ENCODE assay signal across 19 cellular contexts in the genomic region with DNA sequence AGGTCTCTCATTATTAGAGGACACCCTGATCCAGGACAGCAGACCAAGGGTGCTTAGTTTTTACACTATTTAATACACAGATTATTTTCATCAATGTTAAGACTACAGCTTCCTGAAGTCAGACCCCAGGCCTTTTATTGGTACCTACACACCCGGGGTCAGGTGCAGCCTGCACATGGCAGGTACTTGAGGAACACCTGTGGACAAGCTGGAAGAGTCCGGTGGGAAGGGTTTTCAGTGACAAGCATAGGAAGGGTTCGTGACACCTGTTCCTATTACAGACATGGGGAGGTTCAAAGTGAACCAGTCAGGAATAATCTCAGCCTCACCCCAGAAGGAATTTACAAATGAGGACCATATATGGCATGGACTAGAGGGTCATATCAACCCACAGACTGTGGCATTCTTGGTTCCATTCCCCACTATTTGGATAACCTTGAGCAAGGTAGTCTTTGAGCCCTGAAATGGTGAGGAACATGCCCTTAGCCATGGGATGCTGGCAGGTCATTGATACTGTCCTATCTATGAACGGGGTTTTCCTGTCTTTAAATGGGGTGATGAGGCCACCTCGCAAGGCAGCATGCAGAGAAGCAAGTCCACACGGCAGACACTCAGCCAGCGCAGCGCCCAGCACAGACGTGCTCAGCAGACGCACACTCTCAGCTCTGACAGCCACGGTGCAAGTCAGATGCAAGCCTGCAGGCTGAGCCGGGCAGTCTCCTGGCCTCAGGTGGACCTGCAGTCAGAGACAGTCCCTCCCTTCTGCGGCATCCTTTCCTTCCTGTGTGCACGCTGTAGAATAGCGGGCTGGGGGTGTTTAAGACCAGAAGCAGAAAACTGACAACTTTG.
DNase-seq lines count a peak whose midpoint lies in the region; ATAC-seq, FAIRE-seq and TF ChIP-seq lines count a peak whose summit lies in the region.
"Had no signal": no experiment of that assay in that cellular context is flagged by ENCODE, and none has a peak within 500 bp of the region (broad histone marks: within the 10 kb centered on the region; RNA-seq: fewer than 3 reads in every experiment).

No MANE protein-coding gene starts in this region.

- no peak overlapping the region for H3K27ac ChIP-seq in IMR-90 (ENCODE audit: insufficient read depth, low read length)
- no peak overlapping the region for H3K27ac ChIP-seq in H1 (ENCODE audit: low read depth, low read length)
- H3K27ac ChIP-seq in spleen = no peak overlapping the region
- H3K27ac ChIP-seq: 22Rv1 had no signal

- H2BK15ac ChIP-seq in IMR-90 (ENCODE audit: low read depth, low read length) (no peak overlapping the region), H1 (ENCODE audit: low read length) (no peak overlapping the region)

- H3K18ac ChIP-seq in IMR-90 (ENCODE audit: low read depth, low read length) = no peak overlapping the region
- peak overlapping the region; percentile 7; the same call in 1 of the 2 replicates for H3K18ac ChIP-seq in H1 (ENCODE audit: extremely low read depth, low read length)

- H4K91ac ChIP-seq in IMR-90 (ENCODE audit: insufficient read depth, low read depth, low read length) (no peak overlapping the region), H1 (replicated peaks; ENCODE audit: insufficient read length, low read length) (peak overlapping the region; percentile 86)

- POLR2A ChIA-PET in IMR-90 (lab: Charles Lee; ENCODE audit: unreplicated experiment) = no interaction called here
- POLR2A ChIA-PET in H1 (lab: Charles Lee; ENCODE audit: partially characterized antibody) = no interaction called here

- in situ Hi-C loops in IMR-90 (cut with MboI; ENCODE audit: low sequenced_read_pairs) = no loop called here

- H3K4me2 ChIP-seq in IMR-90 (ENCODE audit: low read depth, low read length) (no peak overlapping the region), H1 (ENCODE audit: insufficient read depth in 1 of 2, low read depth in 2 of 2, low read length in 2 of 2) (peak overlapping the region; percentile 44 to 55; a peak in 3 of 4 replicates)

- peak overlapping the region; percentile 91; the same call in 1 of the 2 replicates for H2BK12ac ChIP-seq in H1 (ENCODE audit: low read depth, low read length)

- no peaks in the 10 kb centered on the region for H3K9me1 ChIP-seq in IMR-90 (ENCODE audit: insufficient read depth, low read length)

- H3K4me1 ChIP-seq in IMR-90 (ENCODE audit: control insufficient read depth, insufficient read depth, low read length) (no peaks in the 10 kb centered on the region), H1 (replicated peaks in 1 of 4; ENCODE audit: control insufficient read depth in 3 of 4, insufficient read depth in 4 of 4, low read length in 3 of 4) (peaks cover 4 to 11% (median 7%) of the 10 kb centered on the region in 4 experiments; a peak in 6 of 7 replicates), spleen (no peaks in the 10 kb centered on the region)

- no peak overlapping the region for H2BK20ac ChIP-seq in IMR-90 (ENCODE audit: low read depth, low read length)
- H2BK20ac ChIP-seq in H1 (ENCODE audit: low read length) = peak overlapping the region; percentile 11; the same call in 1 of the 2 replicates

- H2AK9ac ChIP-seq in IMR-90 (replicated peaks; ENCODE audit: low read depth, low read length, poor library complexity) = peak overlapping the region; percentile 42

- TF ChIP-seq RAD21 in IMR-90 (IDR thresholded peaks at IDR 0.05; ENCODE audit: low read length) (no peak), H1 (IDR thresholded peaks at IDR 0.05 in 1 of 2, conservative IDR thresholded peaks at IDR 0.05 in 1 of 2; ENCODE audit: low read depth in 2 of 2, low read length in 2 of 2) (no peak)

- TF ChIP-seq POLR2A in IMR-90 (IDR thresholded peaks at IDR 0.05; ENCODE audit: low read depth, low read length) (no peak), H1 (IDR thresholded peaks at IDR 0.05; ENCODE audit: control extremely low read depth in 1 of 2, low read depth in 2 of 2, low read length in 2 of 2) (no peak), spleen (IDR thresholded peaks at IDR 0.05) (no peak)

- TF ChIP-seq EP300 in H1 (IDR thresholded peaks at IDR 0.05; ENCODE audit: borderline replicate concordance in 1 of 2, low read depth in 2 of 2, low read length in 2 of 2) = no peak

- H4K20me1 ChIP-seq in IMR-90 (ENCODE audit: insufficient read depth, low read length) = no peaks in the 10 kb centered on the region
- no peaks in the 10 kb centered on the region for H4K20me1 ChIP-seq in H1 (replicated peaks in 1 of 2; ENCODE audit: control insufficient read depth in 1 of 2, insufficient read depth in 2 of 2, low read length in 2 of 2)

- no peak overlapping the region for H3K23ac ChIP-seq in IMR-90 (ENCODE audit: low read depth, low read length)
- no peak overlapping the region for H3K23ac ChIP-seq in H1 (ENCODE audit: insufficient read length)

- H4K5ac ChIP-seq in IMR-90 (ENCODE audit: low read depth, low read length) = no peak overlapping the region
- no peak overlapping the region for H4K5ac ChIP-seq in H1 (ENCODE audit: insufficient read length, low read depth, low read length)

- H3K27me3 ChIP-seq in IMR-90 (ENCODE audit: control insufficient read depth, insufficient read depth, low read length) (no peaks in the 10 kb centered on the region), H1 (replicated peaks in 1 of 4; ENCODE audit: control insufficient read depth in 3 of 4, extremely low read depth in 1 of 4, insufficient read depth in 3 of 4, low read length in 3 of 4) (peaks cover 0 to 3% (median 0%) of the 10 kb centered on the region in 4 experiments; a peak in 2 of 7 replicates), spleen (replicated peaks in 1 of 7) (peaks cover 0 to 25% (median 6%) of the 10 kb centered on the region in 7 donors)

- H3K79me2 ChIP-seq in H1 (ENCODE audit: control insufficient read depth in 1 of 2, insufficient read depth in 2 of 2, low read length in 2 of 2) = no peaks in the 10 kb centered on the region

- dilution Hi-C loops in IMR-90 (cut with HindIII; ENCODE audit: low sequenced_read_pairs, unreplicated experiment) = no loop called here

- ATAC-seq in IMR-90 (ENCODE audit: low read depth) = no peak
- ATAC-seq: PC-3 had no signal

- H2AFZ ChIP-seq in IMR-90 (replicated peaks; ENCODE audit: low read length, poor library complexity) (peak overlapping the region; percentile 11), H1 (ENCODE audit: low read length) (no peak overlapping the region)

- H3K23me2 ChIP-seq in H1 (ENCODE audit: low read depth, low read length) = peaks cover 7% of the 10 kb centered on the region; the same call in 1 of the 2 replicates

- no peak for TF ChIP-seq CTCF in IMR-90 (conservative IDR thresholded peaks at IDR 0.05; ENCODE audit: low read depth, low read length)
- TF ChIP-seq CTCF in H1 (IDR thresholded peaks at IDR 0.05; ENCODE audit: control extremely low read depth in 1 of 3, insufficient read depth in 1 of 3, low read depth in 1 of 3, low read length in 3 of 3) = no peak
- no peak for TF ChIP-seq CTCF in spleen (IDR thresholded peaks at IDR 0.05 in 8 of 11, conservative IDR thresholded peaks at IDR 0.05 in 3 of 11)

- BruUV-seq in IMR-90 (replicated peaks; lab: Mats Ljungman, UMichigan) = no TSS peak

- H3K9me3 ChIP-seq in IMR-90 (ENCODE audit: control insufficient read depth, insufficient read depth, low read length) (peaks cover 26% of the 10 kb centered on the region), H1 (ENCODE audit: insufficient read depth in 2 of 2, low read depth in 1 of 2, low read length in 1 of 2) (peaks cover 0 to 14% of the 10 kb centered on the region in 2 experiments; a peak in 2 of 4 replicates), spleen (peaks cover 0 to 6% (median 0%) of the 10 kb centered on the region in 8 donors)

- intact Hi-C loops in IMR-90 (cut with micrococcal nuclease) = no loop called here
- intact Hi-C loops in spleen (cut with DNase I; ENCODE audit: low total_unique reads) = no loop called here

- H3K56ac ChIP-seq in IMR-90 (ENCODE audit: extremely low read depth, insufficient read depth, low read length) (no peak overlapping the region), H1 (replicated peaks; ENCODE audit: insufficient read length, low read depth, low read length) (no peak overlapping the region)

- no peaks in the 10 kb centered on the region for H3K79me1 ChIP-seq in IMR-90 (ENCODE audit: low read depth in 1 of 2, low read length in 2 of 2)
- no peaks in the 10 kb centered on the region for H3K79me1 ChIP-seq in H1 (ENCODE audit: low read depth, low read length)

- H2BK120ac ChIP-seq in IMR-90 (ENCODE audit: low read depth, low read length) (no peak overlapping the region), H1 (replicated peaks; ENCODE audit: low read depth, low read length) (peak overlapping the region; percentile 58)

- FAIRE-seq in H1 (lab: Jason Lieb, UNC) = no peak
- FAIRE-seq: G401.6, H54 had no signal

- H2BK5ac ChIP-seq in IMR-90 (ENCODE audit: low read depth, low read length, poor library complexity, severe bottlenecking) (no peak overlapping the region), H1 (ENCODE audit: low read depth, low read length) (peak overlapping the region; percentile 68; the same call in 1 of the 2 replicates)

- H3K36me3 ChIP-seq in IMR-90 (ENCODE audit: control insufficient read depth, insufficient read depth, low read length) (no peaks in the 10 kb centered on the region), H1 (ENCODE audit: control insufficient read depth in 2 of 4, insufficient read depth in 4 of 4, low read length in 3 of 4) (no peaks in the 10 kb centered on the region), spleen (no peaks in the 10 kb centered on the region)

- 54% methylated on average over 8 of the region's 15 CpGs; no CpG with 5 or more reads in 1 of the 2 experiments for WGBS in IMR-90 (ENCODE audit: extremely low coverage in 2 of 2, insufficient read length in 1 of 2), 2 experiments
- 80% methylated on average over 15 of the region's 15 CpGs; no CpG with 5 or more reads in 1 of the 2 experiments for WGBS in H1 (ENCODE audit: extremely low coverage in 1 of 2, insufficient coverage in 1 of 2, insufficient read length in 1 of 2, insufficient replicate concordance in 2 of 2, low coverage in 1 of 2, low lambda C conversion rate in 2 of 2, missing lambda C conversion rate in 1 of 2), 2 experiments
- WGBS in spleen, 5 donors = 78 to 82% (median 79%) methylated on average over 14 to 15 of the region's 15 CpGs

- DNase-seq in NCI-H1417 (lab: John Stamatoyannopoulos, UW) (peak; percentile 52 to 84 (median 72)), NCI-H1417 treated with DMSO at 0.1 percent for 48 hours (lab: John Stamatoyannopoulos, UW) (no peak), IMR-90 (no peak), H1 (ENCODE audit: low read depth in 1 of 2, low spot score in 2 of 2) (no peak), spleen (peak; percentile 55), SKM-1 (lab: John Stamatoyannopoulos, UW; ENCODE audit: unreplicated experiment) (no peak)
- no peak for DNase-seq in activated CD4-positive, CD25-positive, alpha-beta regulatory T cell treated with anti-CD3 and anti-CD28 coated beads, Interleukin-2, amount 50 U/mL, for 72 hours
- DNase-seq in stimulated activated CD4-positive, alpha-beta T cell treated with anti-CD3 and anti-CD28 coated beads, Interleukin-4, amount 100 ng/mL, for 24 hours = no peak
- DNase-seq: AML-193, NCI-H1092, NCI-H2171 treated with DMSO at 0.1 percent for 48 hours, NCI-H446, NCI-H774, PC-3, RPMI8226, SHP77 treated with DMSO at 0.1 percent for 48 hours had no signal

- no peak overlapping the region for H3K4me3 ChIP-seq in IMR-90 (ENCODE audit: insufficient read depth, low read depth, low read length)
- peak overlapping the region in 1 of 4 experiments; percentile 19; a peak in 1 of 8 replicates for H3K4me3 ChIP-seq in H1 (ENCODE audit: extremely low read depth in 1 of 4, insufficient read depth in 2 of 4, low read depth in 3 of 4, low read length in 4 of 4)
- no peak overlapping the region for H3K4me3 ChIP-seq in spleen

- H3K14ac ChIP-seq in IMR-90 (replicated peaks; ENCODE audit: low read depth, low read length) = no peak overlapping the region
- H3K14ac ChIP-seq in H1 (ENCODE audit: insufficient read length) = no peak overlapping the region

- H4K8ac ChIP-seq in IMR-90 (ENCODE audit: low read depth in 2 of 2, low read length in 2 of 2) = no peak overlapping the region
- H4K8ac ChIP-seq in H1 (ENCODE audit: extremely low read depth, insufficient read depth, low read length) = no peak overlapping the region

- H3K9ac ChIP-seq in IMR-90 (ENCODE audit: low read depth, low read length) (no peak overlapping the region), H1 (replicated peaks in 1 of 4; ENCODE audit: extremely low read depth in 1 of 4, low read depth in 3 of 4, low read length in 3 of 4) (no peak overlapping the region)

- H3K4ac ChIP-seq in IMR-90 (ENCODE audit: low read depth, low read length) (no peak overlapping the region), H1 (replicated peaks; ENCODE audit: insufficient read length, low read depth, low read length) (no peak overlapping the region)

- CTCF ChIA-PET in IMR-90 (lab: Yijun Ruan, JAX) = no interaction called here
- CTCF ChIA-PET in H1 (lab: Charles Lee; ENCODE audit: partially characterized antibody) = no interaction called here

- no peak overlapping the region for H2AK5ac ChIP-seq in IMR-90 (ENCODE audit: low read depth, low read length)
- H2AK5ac ChIP-seq in H1 (ENCODE audit: low read depth, low read length) = peak overlapping the region; percentile 32; the same call in 1 of the 2 replicates

Comparison
In these comparisons a context has a peak if more than half of its experiments do, and no peak if none do; other contexts are left out.
1. DNase-seq: peak in NCI-H1417 (3 of 3) and spleen (single experiment); none in NCI-H1417 treated with DMSO at 0.1 percent for 48 hours (single experiment), IMR-90 (single experiment), H1 (0 of 2), SKM-1 (single experiment), activated CD4-positive, CD25-positive, alpha-beta regulatory T cell treated with anti-CD3 and anti-CD28 coated beads, Interleukin-2, amount 50 U/mL, for 72 hours (single experiment) and stimulated activated CD4-positive, alpha-beta T cell treated with anti-CD3 and anti-CD28 coated beads, Interleukin-4, amount 100 ng/mL, for 24 hours (single experiment).